ENCODE assay signal across 1 cellular context in the genomic region with DNA sequence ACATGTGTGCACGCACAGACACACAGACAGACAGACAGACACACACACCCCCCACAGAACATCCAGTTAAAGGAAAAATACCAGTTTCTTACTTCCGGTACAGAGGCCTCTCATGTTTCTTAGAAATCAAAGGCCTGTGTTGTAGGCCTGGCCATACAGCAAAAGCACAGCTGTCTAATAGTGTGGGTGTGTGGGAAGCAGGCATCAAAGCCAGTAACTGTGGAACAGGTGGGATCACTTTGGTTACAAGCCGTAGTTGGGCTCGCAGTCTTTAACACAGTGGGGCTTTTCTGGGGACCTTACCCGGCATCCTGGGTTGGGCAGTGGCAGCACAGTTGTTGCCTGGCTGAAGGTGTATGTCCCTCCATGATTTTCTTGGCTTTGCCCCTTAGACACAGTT.
TF ChIP-seq lines count a peak whose summit lies in the region.

No MANE protein-coding gene starts in this region.

TF ChIP-seq in WTC11, 78 proteins besides CTCF, POLR2A, EP300 and RAD21 (continued from another document):
- TF ChIP-seq, protein P1, sequence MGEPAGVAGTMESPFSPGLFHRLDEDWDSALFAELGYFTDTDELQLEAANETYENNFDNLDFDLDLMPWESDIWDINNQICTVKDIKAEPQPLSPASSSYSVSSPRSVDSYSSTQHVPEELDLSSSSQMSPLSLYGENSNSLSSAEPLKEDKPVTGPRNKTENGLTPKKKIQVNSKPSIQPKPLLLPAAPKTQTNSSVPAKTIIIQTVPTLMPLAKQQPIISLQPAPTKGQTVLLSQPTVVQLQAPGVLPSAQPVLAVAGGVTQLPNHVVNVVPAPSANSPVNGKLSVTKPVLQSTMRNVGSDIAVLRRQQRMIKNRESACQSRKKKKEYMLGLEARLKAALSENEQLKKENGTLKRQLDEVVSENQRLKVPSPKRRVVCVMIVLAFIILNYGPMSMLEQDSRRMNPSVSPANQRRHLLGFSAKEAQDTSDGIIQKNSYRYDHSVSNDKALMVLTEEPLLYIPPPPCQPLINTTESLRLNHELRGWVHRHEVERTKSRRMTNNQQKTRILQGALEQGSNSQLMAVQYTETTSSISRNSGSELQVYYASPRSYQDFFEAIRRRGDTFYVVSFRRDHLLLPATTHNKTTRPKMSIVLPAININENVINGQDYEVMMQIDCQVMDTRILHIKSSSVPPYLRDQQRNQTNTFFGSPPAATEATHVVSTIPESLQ (CRISPR knock-in tag; IDR thresholded peaks at IDR 0.05): no peak
- TF ChIP-seq IRF2 (CRISPR knock-in tag; IDR thresholded peaks at IDR 0.05; ENCODE audit: borderline replicate concordance, low read depth) (no peak), RORB (CRISPR knock-in tag; IDR thresholded peaks at IDR 0.05) (no peak), ZNF671 (CRISPR knock-in tag; IDR thresholded peaks at IDR 0.05) (no peak), PRRX2 (CRISPR knock-in tag; IDR thresholded peaks at IDR 0.05) (no peak)
- TF ChIP-seq, protein P2, sequence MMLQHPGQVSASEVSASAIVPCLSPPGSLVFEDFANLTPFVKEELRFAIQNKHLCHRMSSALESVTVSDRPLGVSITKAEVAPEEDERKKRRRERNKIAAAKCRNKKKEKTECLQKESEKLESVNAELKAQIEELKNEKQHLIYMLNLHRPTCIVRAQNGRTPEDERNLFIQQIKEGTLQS (CRISPR knock-in tag; conservative IDR thresholded peaks at IDR 0.05): no peak
- TF ChIP-seq, protein P3, sequence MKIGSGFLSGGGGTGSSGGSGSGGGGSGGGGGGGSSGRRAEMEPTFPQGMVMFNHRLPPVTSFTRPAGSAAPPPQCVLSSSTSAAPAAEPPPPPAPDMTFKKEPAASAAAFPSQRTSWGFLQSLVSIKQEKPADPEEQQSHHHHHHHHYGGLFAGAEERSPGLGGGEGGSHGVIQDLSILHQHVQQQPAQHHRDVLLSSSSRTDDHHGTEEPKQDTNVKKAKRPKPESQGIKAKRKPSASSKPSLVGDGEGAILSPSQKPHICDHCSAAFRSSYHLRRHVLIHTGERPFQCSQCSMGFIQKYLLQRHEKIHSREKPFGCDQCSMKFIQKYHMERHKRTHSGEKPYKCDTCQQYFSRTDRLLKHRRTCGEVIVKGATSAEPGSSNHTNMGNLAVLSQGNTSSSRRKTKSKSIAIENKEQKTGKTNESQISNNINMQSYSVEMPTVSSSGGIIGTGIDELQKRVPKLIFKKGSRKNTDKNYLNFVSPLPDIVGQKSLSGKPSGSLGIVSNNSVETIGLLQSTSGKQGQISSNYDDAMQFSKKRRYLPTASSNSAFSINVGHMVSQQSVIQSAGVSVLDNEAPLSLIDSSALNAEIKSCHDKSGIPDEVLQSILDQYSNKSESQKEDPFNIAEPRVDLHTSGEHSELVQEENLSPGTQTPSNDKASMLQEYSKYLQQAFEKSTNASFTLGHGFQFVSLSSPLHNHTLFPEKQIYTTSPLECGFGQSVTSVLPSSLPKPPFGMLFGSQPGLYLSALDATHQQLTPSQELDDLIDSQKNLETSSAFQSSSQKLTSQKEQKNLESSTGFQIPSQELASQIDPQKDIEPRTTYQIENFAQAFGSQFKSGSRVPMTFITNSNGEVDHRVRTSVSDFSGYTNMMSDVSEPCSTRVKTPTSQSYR (CRISPR knock-in tag; IDR thresholded peaks at IDR 0.05): no peak
TF ChIP-seq in WTC11: peak in this region for 0.
